In the genomic region with DNA sequence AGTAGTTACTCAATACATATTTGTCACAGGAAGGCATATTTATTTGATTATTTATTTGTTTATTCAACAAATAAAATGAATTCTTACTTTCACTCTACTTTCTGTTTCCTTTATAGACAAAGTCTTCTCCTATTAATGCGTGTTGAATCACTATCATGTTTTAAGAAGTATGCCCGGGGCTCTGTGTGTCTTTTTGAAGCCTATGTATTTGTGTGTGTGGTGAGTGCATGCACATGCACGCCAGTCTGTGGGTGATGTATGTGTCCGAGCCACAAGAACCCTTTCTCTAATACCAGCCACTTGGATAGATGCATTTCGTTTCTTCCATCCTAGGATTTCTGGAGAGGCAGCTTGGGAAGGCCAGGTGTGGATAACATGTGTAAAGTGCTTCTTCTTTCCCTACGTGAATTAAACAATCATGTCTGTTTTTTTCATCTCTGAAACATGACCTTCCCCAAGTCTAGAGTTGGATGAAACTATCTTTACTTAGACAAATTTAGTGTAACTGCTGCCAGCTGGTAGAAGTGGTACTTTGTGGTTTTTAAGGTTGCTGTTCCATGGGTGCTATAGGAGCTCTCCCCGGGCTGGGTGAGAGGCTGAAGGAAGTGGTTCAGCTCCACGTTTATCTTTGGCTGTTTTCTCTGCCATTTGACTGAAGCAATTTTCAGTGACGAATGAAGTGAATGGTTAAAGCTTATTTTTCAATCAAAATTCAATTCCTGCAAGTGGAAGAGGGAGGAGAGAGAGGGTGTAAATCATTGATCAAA, we compare ENCODE assay signal across 17 cellular contexts. TPM values are rescaled to one million over a fixed set of nuclear protein-coding genes. Genes with fewer than 3 reads are reported as not detected.
DNase-seq lines count a peak whose midpoint lies in the region; TF ChIP-seq lines count a peak whose summit lies in the region.
"Had no signal": no experiment of that assay in that cellular context is flagged by ENCODE, and none has a peak within 500 bp of the region (broad histone marks: within the 10 kb centered on the region; RNA-seq: fewer than 3 reads in every experiment).

No MANE protein-coding gene starts in this region.

- no peak overlapping the region for H3K14ac ChIP-seq in neuronal stem cell (ENCODE audit: low read length)

- no peak overlapping the region for H3K4me2 ChIP-seq in neuronal stem cell (ENCODE audit: insufficient read depth, low read length, poor library complexity, severe bottlenecking)

- H3K36me3 ChIP-seq in HEK293 (ENCODE audit: control insufficient read depth in 2 of 2, insufficient read depth in 1 of 2, low read length in 2 of 2) = no peaks in the 10 kb centered on the region
- no peaks in the 10 kb centered on the region for H3K36me3 ChIP-seq in endodermal cell (ENCODE audit: control insufficient read depth, insufficient read depth, low read length)
- no peaks in the 10 kb centered on the region for H3K36me3 ChIP-seq in neuronal stem cell (replicated peaks in 1 of 2; ENCODE audit: control insufficient read depth in 2 of 2, insufficient read depth in 2 of 2, low read length in 2 of 2)
- H3K36me3 ChIP-seq: BE2C, thoracic aorta had no signal

- H3K9me3 Mint-ChIP-seq in endodermal cell = peaks cover 18% of the 10 kb centered on the region
- H3K9me3 Mint-ChIP-seq in activated naive CD4-positive, alpha-beta T cell treated with anti-CD3 and anti-CD28 coated beads, Interleukin-2, amount 10 ng/mL, durations not matched to agents 7 days and 5 days = no peaks in the 10 kb centered on the region
- H3K9me3 Mint-ChIP-seq: activated naive CD4-positive, alpha-beta T cell treated with anti-CD3 and anti-CD28 coated beads, Interleukin-2, amount 50 U/mL, for 24 hours; central memory CD8-positive, alpha-beta T cell had no signal

- H3K27ac ChIP-seq in HEK293 (ENCODE audit: extremely low read depth, low read depth, low read length) = no peak overlapping the region
- H3K27ac ChIP-seq in endodermal cell (ENCODE audit: low read depth, low read length) = peak overlapping the region; percentile 60
- H3K27ac ChIP-seq in neuronal stem cell (replicated peaks; ENCODE audit: low read length) = no peak overlapping the region
- H3K27ac ChIP-seq: thoracic aorta had no signal

- peaks cover 17% of the 10 kb centered on the region for H3K4me1 Mint-ChIP-seq in endodermal cell
- peaks cover 5% of the 10 kb centered on the region for H3K4me1 Mint-ChIP-seq in activated naive CD4-positive, alpha-beta T cell treated with anti-CD3 and anti-CD28 coated beads, Interleukin-2, amount 10 ng/mL, durations not matched to agents 7 days and 5 days
- H3K4me1 Mint-ChIP-seq: activated B cell treated with CpG ODN at 0.5 μM for 24 hours; activated naive CD4-positive, alpha-beta T cell treated with anti-CD3 and anti-CD28 coated beads, Interleukin-2, amount 50 U/mL, for 24 hours; central memory CD8-positive, alpha-beta T cell had no signal

- H2BK120ac ChIP-seq in neuronal stem cell (ENCODE audit: low read depth, low read length) = no peak overlapping the region

- CTCF ChIA-PET in HEK293 (lab: Yijun Ruan, JAX) = interaction anchor here (0.7 to 1.8 kb wide), 3 partner anchors 13 to 46 kb away, joined by 3 to 8 read pairs (median 8); a partner anchor contains a TSS
- CTCF ChIA-PET in activated naive CD4-positive, alpha-beta T cell treated with anti-CD3 and anti-CD28 coated beads, Interleukin-2, amount 10 ng/mL, durations not matched to agents 7 days and 5 days (lab: Charles Lee) = no interaction called here

- no peak overlapping the region for H3K4ac ChIP-seq in neuronal stem cell (ENCODE audit: low read length)

- H3K9me3 ChIP-seq in HEK293 (ENCODE audit: control insufficient read depth, insufficient read depth, low read depth, low read length) = no peaks in the 10 kb centered on the region
- H3K9me3 ChIP-seq in endodermal cell (ENCODE audit: control insufficient read depth, low read length) = peaks cover 10% of the 10 kb centered on the region
- no peaks in the 10 kb centered on the region for H3K9me3 ChIP-seq in neuronal stem cell (replicated peaks in 1 of 2; ENCODE audit: control insufficient read depth in 2 of 2, insufficient read depth in 1 of 2, low read depth in 1 of 2, low read length in 2 of 2)
- H3K9me3 ChIP-seq: BE2C, thoracic aorta had no signal

- no peaks in the 10 kb centered on the region for H3K36me3 Mint-ChIP-seq in endodermal cell (ENCODE audit: low read depth)
- no peaks in the 10 kb centered on the region for H3K36me3 Mint-ChIP-seq in activated naive CD4-positive, alpha-beta T cell treated with anti-CD3 and anti-CD28 coated beads, Interleukin-2, amount 10 ng/mL, durations not matched to agents 7 days and 5 days
- H3K36me3 Mint-ChIP-seq: activated naive CD4-positive, alpha-beta T cell treated with anti-CD3 and anti-CD28 coated beads, Interleukin-2, amount 50 U/mL, for 24 hours had no signal

- H4K8ac ChIP-seq in neuronal stem cell (ENCODE audit: low read depth, low read length) = no peak overlapping the region

- H3K4me1 ChIP-seq in HEK293 (ENCODE audit: control insufficient read depth, insufficient read depth, low read length) = no peaks in the 10 kb centered on the region
- no peaks in the 10 kb centered on the region for H3K4me1 ChIP-seq in endodermal cell (ENCODE audit: control insufficient read depth, insufficient read depth, low read length)
- H3K4me1 ChIP-seq in neuronal stem cell (ENCODE audit: control insufficient read depth in 2 of 2, insufficient read depth in 1 of 2, low read depth in 1 of 2, low read length in 2 of 2) = peaks cover 12% of the 10 kb centered on the region in 2 donors

- TF ChIP-seq CTCF in HEK293 (tag by site-specific recombination; IDR thresholded peaks at IDR 0.05) (no peak), endodermal cell (conservative IDR thresholded peaks at IDR 0.05) (no peak)

- peak; percentile 23 for DNase-seq in NCI-H2029 treated with DMSO at 0.1 percent for 48 hours (lab: John Stamatoyannopoulos, UW)
- DNase-seq in endodermal cell = no peak
- no peak for DNase-seq in neuronal stem cell (ENCODE audit: low spot score)
- DNase-seq in retina = no peak
- DNase-seq in activated naive CD4-positive, alpha-beta T cell treated with anti-CD3 and anti-CD28 coated beads, Interleukin-2, amount 10 ng/mL, durations not matched to agents 7 days and 5 days = no peak
- no peak for DNase-seq in cerebellar cortex (ENCODE audit: low spot score)
- DNase-seq: activated B cell treated with CpG ODN at 0.5 μM for 24 hours; activated CD8-positive, alpha-beta memory T cell treated with anti-CD3 and anti-CD28 coated beads, Interleukin-2, amount 50 U/mL, for 4 hours; glutamatergic neuron; MM.1S; NCI-H2227 treated with DMSO at 0.1 percent for 48 hours; OCI-M1 had no signal

- no peak overlapping the region for H2AK5ac ChIP-seq in neuronal stem cell (ENCODE audit: low read depth, low read length)

- peak overlapping the region; percentile 19 for H3K18ac ChIP-seq in neuronal stem cell (ENCODE audit: low read length)

- peaks cover 14% of the 10 kb centered on the region for H3K27me3 Mint-ChIP-seq in endodermal cell (ENCODE audit: insufficient read depth)
- H3K27me3 Mint-ChIP-seq in activated naive CD4-positive, alpha-beta T cell treated with anti-CD3 and anti-CD28 coated beads, Interleukin-2, amount 10 ng/mL, durations not matched to agents 7 days and 5 days = peaks cover 22% of the 10 kb centered on the region

- H3K27me3 ChIP-seq in endodermal cell (ENCODE audit: control insufficient read depth, insufficient read depth, low read length, poor library complexity, severe bottlenecking) (no peaks in the 10 kb centered on the region), neuronal stem cell (ENCODE audit: control insufficient read depth in 3 of 3, insufficient read depth in 3 of 3, low read depth in 1 of 3, low read length in 3 of 3) (no peaks in the 10 kb centered on the region)
- H3K27me3 ChIP-seq: BE2C had no signal

- no peak overlapping the region for H3K23ac ChIP-seq in neuronal stem cell (ENCODE audit: low read depth, low read length, poor library complexity)

- H2AFZ ChIP-seq in neuronal stem cell (ENCODE audit: low read length) = peak overlapping the region; percentile 84

- H4K91ac ChIP-seq in neuronal stem cell (ENCODE audit: low read depth, low read length, poor library complexity) = no peak overlapping the region

- H2BK12ac ChIP-seq in neuronal stem cell (ENCODE audit: low read length) = no peak overlapping the region

- H2BK15ac ChIP-seq in neuronal stem cell (ENCODE audit: low read length) = no peak overlapping the region

- POLR2A ChIA-PET in HEK293 (lab: Yijun Ruan, JAX) = no interaction called here

- no peak overlapping the region for H3K9ac ChIP-seq in endodermal cell (ENCODE audit: extremely low read depth, low read length, poor library complexity, severe bottlenecking)
- H3K9ac ChIP-seq in neuronal stem cell (ENCODE audit: low read depth, low read length, poor library complexity) = no peak overlapping the region

- no peaks in the 10 kb centered on the region for H3K79me1 ChIP-seq in neuronal stem cell (ENCODE audit: low read depth, low read length)

- WGBS in endodermal cell (ENCODE audit: insufficient coverage in 1 of 2, insufficient read length in 1 of 2), 2 experiments = 84% methylated on average over 9 of the region's 9 CpGs; no CpG with 5 or more reads in 1 of the 2 experiments
- no CpG with 5 or more reads among the region's 9 CpGs for whole genome bisulfite sequencing in neuronal stem cell (ENCODE audit: extremely low coverage in 2 of 2, insufficient read length in 2 of 2, insufficient replicate concordance in 1 of 2), 2 donors

- H2BK5ac ChIP-seq in neuronal stem cell (ENCODE audit: low read length) = peak overlapping the region; percentile 21

- H3K27ac Mint-ChIP-seq in endodermal cell = no peak overlapping the region
- no peak overlapping the region for H3K27ac Mint-ChIP-seq in activated naive CD4-positive, alpha-beta T cell treated with anti-CD3 and anti-CD28 coated beads, Interleukin-2, amount 10 ng/mL, durations not matched to agents 7 days and 5 days
- H3K27ac Mint-ChIP-seq: activated B cell treated with CpG ODN at 0.5 μM for 24 hours; activated naive CD4-positive, alpha-beta T cell treated with anti-CD3 and anti-CD28 coated beads, Interleukin-2, amount 50 U/mL, for 24 hours had no signal

- H3K4me3 Mint-ChIP-seq in endodermal cell = no peak overlapping the region
- no peak overlapping the region for H3K4me3 Mint-ChIP-seq in activated naive CD4-positive, alpha-beta T cell treated with anti-CD3 and anti-CD28 coated beads, Interleukin-2, amount 10 ng/mL, durations not matched to agents 7 days and 5 days
- H3K4me3 Mint-ChIP-seq: activated B cell treated with CpG ODN at 0.5 μM for 24 hours; activated naive CD4-positive, alpha-beta T cell treated with anti-CD3 and anti-CD28 coated beads, Interleukin-2, amount 50 U/mL, for 24 hours; central memory CD8-positive, alpha-beta T cell had no signal

- H3K4me3 ChIP-seq in HEK293 (ENCODE audit: low read depth, low read length) (no peak overlapping the region), endodermal cell (ENCODE audit: low read length) (no peak overlapping the region), neuronal stem cell (ENCODE audit: low read length in 2 of 2) (no peak overlapping the region)

RNA-seq across cellular contexts. Expression of gene PPM1J, which starts 46.8 kb away (rescaled TPM):
- total RNA-seq in endodermal cell = 1 to 10 TPM; 3.1 to 5.7 TPM
- polyA plus RNA-seq in endodermal cell (2013, experiment 1 of 2) = 3.6 TPM
- polyA plus RNA-seq in endodermal cell (2013, experiment 2 of 2) = 1.7 TPM
- polyA plus RNA-seq in neuronal stem cell (2013, experiment 1 of 2) = 3.8 TPM
- 3.8 TPM for polyA plus RNA-seq in neuronal stem cell (2013, experiment 2 of 2)

RNA-seq across cellular contexts. Expression of gene RHOC, which starts 55.0 kb away (rescaled TPM):
- total RNA-seq in endodermal cell = 100 to 1,000 TPM; 168 to 171 TPM
- polyA plus RNA-seq in endodermal cell (2013, experiment 1 of 2) = 115 TPM
- polyA plus RNA-seq in endodermal cell (2013, experiment 2 of 2) = 123 TPM
- 62.8 TPM for polyA plus RNA-seq in neuronal stem cell (2013, experiment 1 of 2)
- 63.2 TPM for polyA plus RNA-seq in neuronal stem cell (2013, experiment 2 of 2)
